21 cellular contexts compared by ENCODE assay signal in genomic region chr1:232940262-232940661, GRCh38. TPM values are rescaled to one million over a fixed set of nuclear protein-coding genes. Genes with fewer than 3 reads are reported as not detected.
DNase-seq lines count a peak whose midpoint lies in the region; ATAC-seq and TF ChIP-seq lines count a peak whose summit lies in the region.
"Had no signal": no experiment of that assay in that cellular context is flagged by ENCODE, and none has a peak within 500 bp of the region (broad histone marks: within the 10 kb centered on the region; RNA-seq: fewer than 3 reads in every experiment).

No MANE protein-coding gene starts in this region.

- H3K9me3 ChIP-seq in esophagus muscularis mucosa = no peaks in the 10 kb centered on the region
- H3K9me3 ChIP-seq: Caco-2, psoas muscle had no signal

- TF ChIP-seq CTCF in esophagus muscularis mucosa (IDR thresholded peaks at IDR 0.05) = no peak

- no peak for TF ChIP-seq EP300 in esophagus muscularis mucosa (IDR thresholded peaks at IDR 0.05)

- 80% methylated on average over 1 of the region's 1 CpG for WGBS in esophagus muscularis mucosa

- H3K27ac ChIP-seq in esophagus muscularis mucosa (replicated peaks in 1 of 4) = no peak overlapping the region
- H3K27ac ChIP-seq: dorsolateral prefrontal cortex, PC-9, psoas muscle, SJSA1 had no signal

- H3K4me3 ChIP-seq in esophagus muscularis mucosa = no peak overlapping the region
- H3K4me3 ChIP-seq: dorsolateral prefrontal cortex, PC-9, psoas muscle, SJSA1 had no signal

- no peaks in the 10 kb centered on the region for H3K27me3 ChIP-seq in esophagus muscularis mucosa
- H3K27me3 ChIP-seq: SJSA1 had no signal

- TF ChIP-seq POLR2A in esophagus muscularis mucosa (IDR thresholded peaks at IDR 0.05; ENCODE audit: low read depth) = no peak

- H3K4me1 ChIP-seq in esophagus muscularis mucosa = no peaks in the 10 kb centered on the region
- H3K4me1 ChIP-seq: Caco-2, psoas muscle had no signal

- peak; percentile 32 for DNase-seq in glomerular visceral epithelial cell (ENCODE audit: extremely low spot score)
- no peak for DNase-seq in activated CD4-positive, alpha-beta T cell treated with anti-CD3 and anti-CD28 coated beads, Interleukin-2, amount 50 U/mL, for 1 hour
- DNase-seq in esophagus muscularis mucosa (ENCODE audit: extremely low spot score) = no peak
- no peak for DNase-seq in activated CD4-positive, alpha-beta T cell treated with anti-CD3 and anti-CD28 coated beads for 48 hours
- DNase-seq: Caco-2; dorsolateral prefrontal cortex; EL; erythroblast; Kasumi-1; left colon; midbrain; NCI-H1105 treated with DMSO at 0.1 percent for 48 hours; PC-9; psoas muscle; stimulated activated CD8-positive, alpha-beta memory T cell treated with anti-CD3 and anti-CD28 coated beads, Interleukin-4, amount 100 ng/mL, for 48 hours had no signal

- intact Hi-C loops in esophagus muscularis mucosa (cut with DNase I) = no loop called here

- ATAC-seq in GM19043 (IDR thresholded peaks at IDR 0.05; ENCODE audit: low read depth, unreplicated experiment) = peak; percentile 48
- peak; percentile 56 for ATAC-seq in GM21825 (IDR thresholded peaks at IDR 0.05; ENCODE audit: unreplicated experiment)
- peak; percentile 78 for ATAC-seq in HG03354 (IDR thresholded peaks at IDR 0.05; ENCODE audit: poor library complexity, severe bottlenecking, unreplicated experiment)
- ATAC-seq: activated T-helper 17 cell treated with anti-CD3 and anti-CD28 coated beads, Interleukin-2, amount 50 U/mL, for 72 hours; left colon; psoas muscle; WTC11 had no signal

- H3K36me3 ChIP-seq in esophagus muscularis mucosa = no peaks in the 10 kb centered on the region
- H3K36me3 ChIP-seq: SJSA1 had no signal

RNA-seq across cellular contexts. Expression of gene NTPCR, which starts 10.1 kb away (rescaled TPM):
- 10 to 100 TPM; 21.7 to 26.6 (median 24.6) TPM for total RNA-seq in esophagus muscularis mucosa
